2 cellular contexts compared by ENCODE assay signal in the genomic region with DNA sequence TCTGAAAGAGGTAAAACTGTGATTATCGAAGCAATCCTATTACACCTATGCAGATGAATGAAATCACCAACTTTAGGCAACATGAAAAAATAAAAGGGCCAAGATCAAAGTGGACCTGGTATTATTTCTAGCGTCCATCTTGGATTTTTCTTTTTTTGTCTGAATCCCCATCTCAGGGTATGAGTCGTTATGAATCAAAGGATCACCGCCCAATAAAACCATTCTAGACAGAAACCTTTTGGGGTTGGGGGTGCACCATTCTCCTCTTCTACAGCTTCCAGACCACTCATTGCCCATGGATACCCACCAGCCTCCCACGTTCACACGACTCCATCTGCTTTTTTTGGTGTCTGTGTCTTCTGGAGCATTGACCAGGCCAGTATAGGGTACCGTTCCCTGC.
TF ChIP-seq lines count a peak whose summit lies in the region.

No MANE protein-coding gene starts in this region.

TF ChIP-seq in SK-N-SH, 30 proteins besides CTCF, POLR2A, EP300 and RAD21 (continued from another document):
- TF ChIP-seq, protein P1, sequence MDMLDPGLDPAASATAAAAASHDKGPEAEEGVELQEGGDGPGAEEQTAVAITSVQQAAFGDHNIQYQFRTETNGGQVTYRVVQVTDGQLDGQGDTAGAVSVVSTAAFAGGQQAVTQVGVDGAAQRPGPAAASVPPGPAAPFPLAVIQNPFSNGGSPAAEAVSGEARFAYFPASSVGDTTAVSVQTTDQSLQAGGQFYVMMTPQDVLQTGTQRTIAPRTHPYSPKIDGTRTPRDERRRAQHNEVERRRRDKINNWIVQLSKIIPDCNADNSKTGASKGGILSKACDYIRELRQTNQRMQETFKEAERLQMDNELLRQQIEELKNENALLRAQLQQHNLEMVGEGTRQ (IDR thresholded peaks at IDR 0.05; ENCODE audit: borderline replicate concordance, low read depth, low read length), result no peak
- TF ChIP-seq FOXJ3 (CRISPR knock-in tag; IDR thresholded peaks at IDR 0.05), result no peak
- TF ChIP-seq, protein P2, sequence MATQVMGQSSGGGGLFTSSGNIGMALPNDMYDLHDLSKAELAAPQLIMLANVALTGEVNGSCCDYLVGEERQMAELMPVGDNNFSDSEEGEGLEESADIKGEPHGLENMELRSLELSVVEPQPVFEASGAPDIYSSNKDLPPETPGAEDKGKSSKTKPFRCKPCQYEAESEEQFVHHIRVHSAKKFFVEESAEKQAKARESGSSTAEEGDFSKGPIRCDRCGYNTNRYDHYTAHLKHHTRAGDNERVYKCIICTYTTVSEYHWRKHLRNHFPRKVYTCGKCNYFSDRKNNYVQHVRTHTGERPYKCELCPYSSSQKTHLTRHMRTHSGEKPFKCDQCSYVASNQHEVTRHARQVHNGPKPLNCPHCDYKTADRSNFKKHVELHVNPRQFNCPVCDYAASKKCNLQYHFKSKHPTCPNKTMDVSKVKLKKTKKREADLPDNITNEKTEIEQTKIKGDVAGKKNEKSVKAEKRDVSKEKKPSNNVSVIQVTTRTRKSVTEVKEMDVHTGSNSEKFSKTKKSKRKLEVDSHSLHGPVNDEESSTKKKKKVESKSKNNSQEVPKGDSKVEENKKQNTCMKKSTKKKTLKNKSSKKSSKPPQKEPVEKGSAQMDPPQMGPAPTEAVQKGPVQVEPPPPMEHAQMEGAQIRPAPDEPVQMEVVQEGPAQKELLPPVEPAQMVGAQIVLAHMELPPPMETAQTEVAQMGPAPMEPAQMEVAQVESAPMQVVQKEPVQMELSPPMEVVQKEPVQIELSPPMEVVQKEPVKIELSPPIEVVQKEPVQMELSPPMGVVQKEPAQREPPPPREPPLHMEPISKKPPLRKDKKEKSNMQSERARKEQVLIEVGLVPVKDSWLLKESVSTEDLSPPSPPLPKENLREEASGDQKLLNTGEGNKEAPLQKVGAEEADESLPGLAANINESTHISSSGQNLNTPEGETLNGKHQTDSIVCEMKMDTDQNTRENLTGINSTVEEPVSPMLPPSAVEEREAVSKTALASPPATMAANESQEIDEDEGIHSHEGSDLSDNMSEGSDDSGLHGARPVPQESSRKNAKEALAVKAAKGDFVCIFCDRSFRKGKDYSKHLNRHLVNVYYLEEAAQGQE (IDR thresholded peaks at IDR 0.05; ENCODE audit: low read depth, low read length), result no peak
- no peak for TF ChIP-seq FOXM1 (IDR thresholded peaks at IDR 0.05; ENCODE audit: low read depth)
- no peak for TF ChIP-seq CHD2 (IDR thresholded peaks at IDR 0.05; ENCODE audit: low read length, partially characterized antibody)
- no peak for TF ChIP-seq GATA2 (CRISPR knock-in tag; IDR thresholded peaks at IDR 0.05)
- peak; percentile 43; the same call in 1 of the 2 replicates for TF ChIP-seq YY1 (IDR thresholded peaks at IDR 0.05; ENCODE audit: low read depth)

TF ChIP-seq in SK-N-SH treated with all-trans-retinoic acid at 6 μM for 48 hours, 23 proteins besides CTCF, POLR2A, EP300 and RAD21 (continued from another document):
- TF ChIP-seq, protein P3, sequence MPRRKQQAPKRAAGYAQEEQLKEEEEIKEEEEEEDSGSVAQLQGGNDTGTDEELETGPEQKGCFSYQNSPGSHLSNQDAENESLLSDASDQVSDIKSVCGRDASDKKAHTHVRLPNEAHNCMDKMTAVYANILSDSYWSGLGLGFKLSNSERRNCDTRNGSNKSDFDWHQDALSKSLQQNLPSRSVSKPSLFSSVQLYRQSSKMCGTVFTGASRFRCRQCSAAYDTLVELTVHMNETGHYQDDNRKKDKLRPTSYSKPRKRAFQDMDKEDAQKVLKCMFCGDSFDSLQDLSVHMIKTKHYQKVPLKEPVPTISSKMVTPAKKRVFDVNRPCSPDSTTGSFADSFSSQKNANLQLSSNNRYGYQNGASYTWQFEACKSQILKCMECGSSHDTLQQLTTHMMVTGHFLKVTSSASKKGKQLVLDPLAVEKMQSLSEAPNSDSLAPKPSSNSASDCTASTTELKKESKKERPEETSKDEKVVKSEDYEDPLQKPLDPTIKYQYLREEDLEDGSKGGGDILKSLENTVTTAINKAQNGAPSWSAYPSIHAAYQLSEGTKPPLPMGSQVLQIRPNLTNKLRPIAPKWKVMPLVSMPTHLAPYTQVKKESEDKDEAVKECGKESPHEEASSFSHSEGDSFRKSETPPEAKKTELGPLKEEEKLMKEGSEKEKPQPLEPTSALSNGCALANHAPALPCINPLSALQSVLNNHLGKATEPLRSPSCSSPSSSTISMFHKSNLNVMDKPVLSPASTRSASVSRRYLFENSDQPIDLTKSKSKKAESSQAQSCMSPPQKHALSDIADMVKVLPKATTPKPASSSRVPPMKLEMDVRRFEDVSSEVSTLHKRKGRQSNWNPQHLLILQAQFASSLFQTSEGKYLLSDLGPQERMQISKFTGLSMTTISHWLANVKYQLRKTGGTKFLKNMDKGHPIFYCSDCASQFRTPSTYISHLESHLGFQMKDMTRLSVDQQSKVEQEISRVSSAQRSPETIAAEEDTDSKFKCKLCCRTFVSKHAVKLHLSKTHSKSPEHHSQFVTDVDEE (CRISPR knock-in tag; IDR thresholded peaks at IDR 0.05), result no peak
- no peak for TF ChIP-seq ZFP30 (CRISPR knock-in tag; IDR thresholded peaks at IDR 0.05)
- TF ChIP-seq TOX (CRISPR knock-in tag; IDR thresholded peaks at IDR 0.05; ENCODE audit: borderline replicate concordance), result no peak
- TF ChIP-seq BACH2 (CRISPR knock-in tag; IDR thresholded peaks at IDR 0.05; ENCODE audit: borderline replicate concordance), result no peak
- no peak for TF ChIP-seq ZNF8 (CRISPR knock-in tag; IDR thresholded peaks at IDR 0.05)
- TF ChIP-seq, protein P4, sequence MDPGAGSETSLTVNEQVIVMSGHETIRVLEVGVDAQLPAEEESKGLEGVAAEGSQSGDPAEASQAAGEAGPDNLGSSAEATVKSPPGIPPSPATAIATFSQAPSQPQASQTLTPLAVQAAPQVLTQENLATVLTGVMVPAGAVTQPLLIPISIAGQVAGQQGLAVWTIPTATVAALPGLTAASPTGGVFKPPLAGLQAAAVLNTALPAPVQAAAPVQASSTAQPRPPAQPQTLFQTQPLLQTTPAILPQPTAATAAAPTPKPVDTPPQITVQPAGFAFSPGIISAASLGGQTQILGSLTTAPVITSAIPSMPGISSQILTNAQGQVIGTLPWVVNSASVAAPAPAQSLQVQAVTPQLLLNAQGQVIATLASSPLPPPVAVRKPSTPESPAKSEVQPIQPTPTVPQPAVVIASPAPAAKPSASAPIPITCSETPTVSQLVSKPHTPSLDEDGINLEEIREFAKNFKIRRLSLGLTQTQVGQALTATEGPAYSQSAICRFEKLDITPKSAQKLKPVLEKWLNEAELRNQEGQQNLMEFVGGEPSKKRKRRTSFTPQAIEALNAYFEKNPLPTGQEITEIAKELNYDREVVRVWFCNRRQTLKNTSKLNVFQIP (CRISPR knock-in tag; IDR thresholded peaks at IDR 0.05; ENCODE audit: borderline replicate concordance, low read depth), result no peak
